Comparison of ENCODE assay signal across 8 cellular contexts in genomic region chrX:115560978-115561604, GRCh38. TPM values are rescaled to one million over a fixed set of nuclear protein-coding genes. Genes with fewer than 3 reads are reported as not detected.
DNase-seq lines count a peak whose midpoint lies in the region; ATAC-seq and TF ChIP-seq lines count a peak whose summit lies in the region.

TSS of gene PLS3 (plus strand) at chrX:115561174. CDS start at chrX:115610251, 49,077 bp downstream.

- 0 to 2% methylated on average over 20 to 21 of the region's 40 CpGs for WGBS in body of pancreas, 2 donors
- WGBS in psoas muscle, 3 donors = 0 to 3% (median 1%) methylated on average over 19 to 40 of the region's 40 CpGs

- peak within 1 kb of the TSS; percentile 62 to 89 (median 78) for H3K27ac ChIP-seq in body of pancreas
- peak within 1 kb of the TSS; percentile 81 for H3K27ac ChIP-seq in psoas muscle

- no peaks in the 10 kb centered on the region for H3K9me3 ChIP-seq in body of pancreas
- no peaks in the 10 kb centered on the region for H3K9me3 ChIP-seq in psoas muscle

- ATAC-seq in HG02870 (IDR thresholded peaks at IDR 0.05; ENCODE audit: unreplicated experiment) = peak; percentile 62
- ATAC-seq in body of pancreas = peak; percentile 85
- ATAC-seq in psoas muscle = peak; percentile 79 to 90 (median 86)

- H3K27me3 ChIP-seq in body of pancreas = no peaks in the 10 kb centered on the region
- H3K27me3 ChIP-seq in psoas muscle (ENCODE audit: insufficient read depth in 3 of 3, low read length in 2 of 3) = peaks cover 0 to 75% (median 0%) of the 10 kb centered on the region in 3 donors

- intact Hi-C loops in body of pancreas (cut with DNase I) = no loop called here
- intact Hi-C loops in psoas muscle (cut with DNase I) = loop anchor here in 1 of 2 donors (5.0 kb wide), 3 partner anchors 41 to 229 kb away; no protein-coding TSS in a partner anchor

- H3K4me1 ChIP-seq in body of pancreas (peaks cover 35% of the 10 kb centered on the region), psoas muscle (no peaks in the 10 kb centered on the region)

- H3K36me3 ChIP-seq in body of pancreas (replicated peaks in 1 of 2; ENCODE audit: insufficient read depth in 1 of 2, low read depth in 2 of 2) = no peaks in the 10 kb centered on the region
- no peaks in the 10 kb centered on the region for H3K36me3 ChIP-seq in psoas muscle (ENCODE audit: insufficient read depth in 1 of 2, low read depth in 1 of 2)

- DNase-seq in NCI-H2227 (lab: John Stamatoyannopoulos, UW; ENCODE audit: unreplicated experiment) (peak; percentile 78), NCI-H2227 treated with DMSO at 0.1 percent for 48 hours (lab: John Stamatoyannopoulos, UW) (no peak), NCI-H526 treated with DMSO at 0.1 percent for 48 hours (lab: John Stamatoyannopoulos, UW) (peak; percentile 65), body of pancreas (peak; percentile 76 to 85 (median 82)), hypothalamus (lab: John Stamatoyannopoulos, UW) (peak in 49 of 51 donors; percentile 5 to 82 (median 54)), psoas muscle (peak; percentile 80 to 87)
- DNase-seq in stimulated activated naive CD4-positive, alpha-beta T cell (lab: John Stamatoyannopoulos, UW) = no peak

- TF ChIP-seq CTCF in body of pancreas (IDR thresholded peaks at IDR 0.05) = no peak
- no peak for TF ChIP-seq CTCF in psoas muscle (IDR thresholded peaks at IDR 0.05)

- TF ChIP-seq POLR2A in body of pancreas (IDR thresholded peaks at IDR 0.05) = peak; percentile 67 to 86 (median 81)

- H3K4me3 ChIP-seq in body of pancreas (peak within 1 kb of the TSS; percentile 15 to 48), psoas muscle (peak within 1 kb of the TSS; percentile 75)

RNA-seq across cellular contexts. Expression of gene PLS3, which starts in this region (rescaled TPM):
- 10 to 100 TPM; 34.8 to 47.5 TPM for total RNA-seq in body of pancreas
- total RNA-seq in psoas muscle = 10 to 100 TPM; 14.4 to 31.3 (median 21.6) TPM
- polyA plus RNA-seq in psoas muscle = 10 to 100 TPM; 12.9 to 25.4 (median 20.0) TPM

Comparison
In these comparisons a context has a peak if more than half of its experiments do, and no peak if none do; other contexts are left out.
1. DNase-seq: peak in NCI-H2227 (single experiment), NCI-H526 treated with DMSO at 0.1 percent for 48 hours (single experiment), body of pancreas (4 of 4), hypothalamus (49 of 51) and psoas muscle (2 of 2); none in NCI-H2227 treated with DMSO at 0.1 percent for 48 hours (single experiment) and stimulated activated naive CD4-positive, alpha-beta T cell (0 of 6).
2. Peak in every context shown above with its lines, with median percentiles within 50 percentile points of each other: ATAC-seq.